Comparison of ENCODE assay signal across 18 cellular contexts in genomic region chr17:57264776-57265175, GRCh38. TPM values are rescaled to one million over a fixed set of nuclear protein-coding genes. Genes with fewer than 3 reads are reported as not detected.
DNase-seq lines count a peak whose midpoint lies in the region; ATAC-seq and TF ChIP-seq lines count a peak whose summit lies in the region.
"Had no signal": no experiment of that assay in that cellular context is flagged by ENCODE, and none has a peak within 500 bp of the region (broad histone marks: within the 10 kb centered on the region; RNA-seq: fewer than 3 reads in every experiment).

No MANE protein-coding gene starts in this region.

- no peaks in the 10 kb centered on the region for H3K9me3 ChIP-seq in BLaER1
- H3K9me3 ChIP-seq in mammary epithelial cell (replicated peaks; ENCODE audit: insufficient read depth, low read length): no peaks in the 10 kb centered on the region
- H3K9me3 ChIP-seq: BLaER1 treated with 17β-estradiol and CSF1 and Interleukin-3, amounts not matched to agents 10 nM and 100 nM had no signal

- H3K27ac Mint-ChIP-seq in nephron progenitor cell: peak overlapping the region; percentile 77

- H3K4me3 ChIP-seq in BLaER1 (no peak overlapping the region), mammary epithelial cell (replicated peaks in 1 of 3; ENCODE audit: insufficient read depth in 1 of 3, low read depth in 2 of 3, low read length in 3 of 3) (no peak overlapping the region)
- H3K4me3 ChIP-seq: BLaER1 treated with 17β-estradiol and CSF1 and Interleukin-3, amounts not matched to agents 10 nM and 100 nM; PC-9 had no signal

- no peak overlapping the region for H3K4me3 Mint-ChIP-seq in nephron progenitor cell
- H3K4me3 Mint-ChIP-seq: CD8-positive, alpha-beta memory T cell had no signal

- dilution Hi-C loops in mammary epithelial cell (cut with HindIII; ENCODE audit: low sequenced_read_pairs): loop anchor here (5.0 to 10.0 kb wide), 3 partner anchors 58 to 103 kb away; no protein-coding TSS in a partner anchor

- no peaks in the 10 kb centered on the region for H3K9me3 Mint-ChIP-seq in nephron progenitor cell
- H3K9me3 Mint-ChIP-seq: CD8-positive, alpha-beta memory T cell had no signal

- H3K27me3 ChIP-seq in BLaER1 (no peaks in the 10 kb centered on the region), mammary epithelial cell (ENCODE audit: insufficient read depth, low read length) (no peaks in the 10 kb centered on the region)
- H3K27me3 ChIP-seq: BLaER1 treated with 17β-estradiol and CSF1 and Interleukin-3, amounts not matched to agents 10 nM and 100 nM had no signal

- WGBS in mammary epithelial cell (ENCODE audit: low coverage, missing lambda C conversion rate): 46% methylated on average over 7 of the region's 7 CpGs

- H3K27me3 Mint-ChIP-seq in nephron progenitor cell (ENCODE audit: low read depth, poor library complexity): no peaks in the 10 kb centered on the region

- CTCF ChIA-PET in mammary epithelial cell (lab: Charles Lee; ENCODE audit: low non-redundant PET): no interaction called here

- H3K4me2 ChIP-seq in BLaER1 (peak overlapping the region; percentile 99), mammary epithelial cell (ENCODE audit: insufficient read depth, low read depth, low read length) (peak overlapping the region; percentile 33)
- H3K4me2 ChIP-seq: KMS-11, PC-9 had no signal

- H3K9ac ChIP-seq in BLaER1: no peak overlapping the region
- no peak overlapping the region for H3K9ac ChIP-seq in mammary epithelial cell (ENCODE audit: insufficient read depth, low read length)
- H3K9ac ChIP-seq: BLaER1 treated with 17β-estradiol and CSF1 and Interleukin-3, amounts not matched to agents 10 nM and 100 nM; KMS-11 had no signal

- peak in 1 of 2 donors; percentile 3 for TF ChIP-seq CTCF in mammary epithelial cell (conservative IDR thresholded peaks at IDR 0.05 in 1 of 2, IDR thresholded peaks at IDR 0.05 in 1 of 2; ENCODE audit: extremely low read depth in 1 of 2, insufficient read depth in 1 of 2, low read depth in 1 of 2, low read length in 2 of 2)
- no peak for TF ChIP-seq CTCF in nephron progenitor cell (IDR thresholded peaks at IDR 0.05)

- in situ Hi-C loops in mammary epithelial cell (cut with MboI; ENCODE audit: low sequenced_read_pairs in 2 of 2): loop anchor here in 1 of 2 donors (25.0 kb wide), 1 partner anchor 273 kb away; no protein-coding TSS in a partner anchor

- peaks cover 91% of the 10 kb centered on the region for H3K4me1 Mint-ChIP-seq in nephron progenitor cell

- H3K79me2 ChIP-seq in mammary epithelial cell (ENCODE audit: insufficient read depth, low read length): peaks cover 46% of the 10 kb centered on the region

- no peak for ATAC-seq in esophagus mucosa

- DNase-seq in ELR (ENCODE audit: low read depth): peak; percentile 8
- peak; percentile 49 for DNase-seq in mammary epithelial cell
- no peak for DNase-seq in nephron progenitor cell
- DNase-seq in effector CD8-positive, alpha-beta T cell (lab: John Stamatoyannopoulos, UW): no peak
- no peak for DNase-seq in RPMI8226
- DNase-seq: CD8-positive, alpha-beta memory T cell; MM.1S; NCI-H1105; NCI-H1694 treated with DMSO at 0.1 percent for 48 hours; NCI-H2107; NCI-H2227 treated with DMSO at 0.1 percent for 48 hours; NCI-H524; PC-9; SHP77 treated with DMSO at 0.1 percent for 48 hours had no signal

- peaks cover 84% of the 10 kb centered on the region for H3K4me1 ChIP-seq in BLaER1
- H3K4me1 ChIP-seq in mammary epithelial cell (ENCODE audit: insufficient read depth, low read length): peaks cover 14% of the 10 kb centered on the region

- H2AFZ ChIP-seq in mammary epithelial cell (ENCODE audit: low read depth, low read length): no peak overlapping the region
- H2AFZ ChIP-seq: PC-9 had no signal

- H3K27ac ChIP-seq in BLaER1 (no peak overlapping the region), mammary epithelial cell (ENCODE audit: insufficient read depth, low read depth, low read length) (no peak overlapping the region)
- H3K27ac ChIP-seq: BLaER1 treated with 17β-estradiol and CSF1 and Interleukin-3, amounts not matched to agents 10 nM and 100 nM; KMS-11; PC-9 had no signal

- peaks cover 93% of the 10 kb centered on the region for H3K36me3 Mint-ChIP-seq in nephron progenitor cell (ENCODE audit: low read depth)

- no TSS peak for BruUV-seq in mammary epithelial cell (replicated peaks; lab: Mats Ljungman, UMichigan)

- H4K20me1 ChIP-seq in BLaER1 (peaks cover 100% of the 10 kb centered on the region), mammary epithelial cell (ENCODE audit: insufficient read depth, low read length) (no peaks in the 10 kb centered on the region)

- intact Hi-C loops in mammary epithelial cell (cut with micrococcal nuclease): no loop called here

- H3K36me3 ChIP-seq in BLaER1: peaks cover 97% of the 10 kb centered on the region
- peaks cover 19% of the 10 kb centered on the region for H3K36me3 ChIP-seq in mammary epithelial cell (ENCODE audit: insufficient read depth, low read length)

RNA-seq across cellular contexts. Expression of gene MSI2, which starts 8.5 kb away (rescaled TPM):
- total RNA-seq in mammary epithelial cell: 10 to 100 TPM; 56.5 to 57.0 TPM
- 21.9 TPM for polyA plus RNA-seq in mammary epithelial cell
- polyA minus RNA-seq in mammary epithelial cell: 109 TPM
- total RNA-seq in esophagus mucosa: 30.4 TPM

Comparison
In these comparisons a context has a peak if more than half of its experiments do, and no peak if none do; other contexts are left out.
1. DNase-seq: peak in ELR (single experiment) and mammary epithelial cell (single experiment); none in nephron progenitor cell (single experiment), effector CD8-positive, alpha-beta T cell (single experiment) and RPMI8226 (single experiment).